Comparison of ENCODE assay signal across 19 cellular contexts in genomic region chr1:5189384-5189783, GRCh38.
A peak's percentile ranks its signal among the peaks of the same experiment; 100 is the strongest.
DNase-seq lines count a peak whose midpoint lies in the region; ATAC-seq, FAIRE-seq and TF ChIP-seq lines count a peak whose summit lies in the region.
"Had no signal": no experiment of that assay in that cellular context is flagged by ENCODE, and none has a peak within 500 bp of the region (broad histone marks: within the 10 kb centered on the region; RNA-seq: fewer than 3 reads in every experiment).

No MANE protein-coding gene starts in this region.

- no peak for TF ChIP-seq RAD21 in HepG2 (CRISPR knock-in tag; IDR thresholded peaks at IDR 0.05)

- no peak for FAIRE-seq in HepG2 (lab: Jason Lieb, UNC)
- FAIRE-seq: G401.6, GM12892, H54 had no signal

- CTCF ChIA-PET in HepG2 (lab: Yijun Ruan, JAX; ENCODE audit: low intra/inter-chr PET ratio, low total read pairs) = no interaction called here

- H3K27me3 ChIP-seq in HepG2 (ENCODE audit: control insufficient read depth in 1 of 2, insufficient read depth in 2 of 2, low read length in 2 of 2) (no peaks in the 10 kb centered on the region; a peak in 1 of 5 replicates), right lobe of liver (no peaks in the 10 kb centered on the region), thyroid gland (no peaks in the 10 kb centered on the region)

- intact Hi-C loops in HepG2 (cut with micrococcal nuclease; ENCODE audit: unreplicated experiment) = no loop called here
- intact Hi-C loops in right lobe of liver (cut with DNase I) = no loop called here
- intact Hi-C loops in thyroid gland (cut with DNase I) = no loop called here

- H3K36me3 ChIP-seq in HepG2 (replicated peaks in 1 of 2; ENCODE audit: control insufficient read depth in 1 of 2, insufficient read depth in 2 of 2, low read length in 2 of 2) (no peaks in the 10 kb centered on the region), right lobe of liver (no peaks in the 10 kb centered on the region), thyroid gland (no peaks in the 10 kb centered on the region)
- H3K36me3 ChIP-seq: HAP-1 had no signal

- H4K20me1 ChIP-seq in HepG2 (ENCODE audit: insufficient read depth, low read length) = no peaks in the 10 kb centered on the region

- TF ChIP-seq EP300 in HepG2 (IDR thresholded peaks at IDR 0.05; ENCODE audit: low read depth in 2 of 2, low read length in 2 of 2) = no peak
- TF ChIP-seq EP300 in HepG2 (CRISPR knock-in tag; IDR thresholded peaks at IDR 0.05; ENCODE audit: borderline replicate concordance) = no peak

- in situ Hi-C loops in HepG2 (cut with HindIII; ENCODE audit: extremely low pct_ligation_motif_present, low pct_unique_long_range_greater_than_20kb) = no loop called here

- POLR2A ChIA-PET in HepG2 (lab: Yijun Ruan, JAX) = no interaction called here

- BruUV-seq in HepG2 (replicated peaks; lab: Mats Ljungman, UMichigan) = no TSS peak

- ATAC-seq in HepG2 = no peak
- no peak for ATAC-seq in right lobe of liver
- ATAC-seq in HG02798 (IDR thresholded peaks at IDR 0.05; ENCODE audit: poor library complexity, unreplicated experiment) = no peak

- TF ChIP-seq POLR2A in HepG2 (IDR thresholded peaks at IDR 0.05; ENCODE audit: insufficient read depth in 1 of 2, low read depth in 2 of 2, low read length in 2 of 2) (no peak), right lobe of liver (IDR thresholded peaks at IDR 0.05) (no peak), thyroid gland (IDR thresholded peaks at IDR 0.05) (no peak)

- no peak for TF ChIP-seq CTCF in HepG2 (CRISPR knock-in tag; IDR thresholded peaks at IDR 0.05)
- no peak for TF ChIP-seq CTCF in right lobe of liver (IDR thresholded peaks at IDR 0.05)
- no peak for TF ChIP-seq CTCF in thyroid gland (IDR thresholded peaks at IDR 0.05)

- H3K9ac ChIP-seq in HepG2 (ENCODE audit: insufficient read depth, low read depth, low read length) = no peak overlapping the region

- H2AFZ ChIP-seq in HepG2 (ENCODE audit: low read length) = no peak overlapping the region

- WGBS in HepG2 (ENCODE audit: low lambda C conversion rate) = 0% methylated on average over 4 of the region's 4 CpGs
- 54% methylated on average over 4 of the region's 4 CpGs for WGBS in right lobe of liver (ENCODE audit: insufficient coverage, low coverage, low lambda C conversion rate, missing lambda C conversion rate)
- 67 to 68% methylated on average over 4 of the region's 4 CpGs for WGBS in thyroid gland, 2 donors

- H3K27ac ChIP-seq in HepG2 (ENCODE audit: extremely low read length, insufficient read depth, low read length) (no peak overlapping the region), right lobe of liver (no peak overlapping the region), thyroid gland (no peak overlapping the region)

- no peak overlapping the region for H3K4me2 ChIP-seq in HepG2 (ENCODE audit: low read depth, low read length)

- H3K79me2 ChIP-seq in HepG2 (ENCODE audit: insufficient read depth, low read length) = no peaks in the 10 kb centered on the region

- H3K4me1 ChIP-seq in HepG2 (ENCODE audit: insufficient read depth, low read length) (no peaks in the 10 kb centered on the region), right lobe of liver (no peaks in the 10 kb centered on the region), thyroid gland (no peaks in the 10 kb centered on the region)
- H3K4me1 ChIP-seq: HAP-1 had no signal

- H3K9me3 ChIP-seq in HepG2 (ENCODE audit: low read length) (peaks cover 88% of the 10 kb centered on the region), right lobe of liver (no peaks in the 10 kb centered on the region), thyroid gland (no peaks in the 10 kb centered on the region)
- H3K9me3 ChIP-seq: HAP-1 had no signal

- H3K4me3 ChIP-seq in HepG2 (replicated peaks in 1 of 3; ENCODE audit: insufficient read depth in 1 of 3, low read depth in 2 of 3, low read length in 3 of 3) (no peak overlapping the region), right lobe of liver (no peak overlapping the region), thyroid gland (replicated peaks in 1 of 3) (no peak overlapping the region)
- H3K4me3 ChIP-seq: HAP-1 had no signal

- peak; percentile 5 for DNase-seq in NCI-H2196 (lab: John Stamatoyannopoulos, UW; ENCODE audit: unreplicated experiment)
- DNase-seq in NCI-H2196 treated with DMSO at 0.1 percent for 48 hours (lab: John Stamatoyannopoulos, UW; ENCODE audit: unreplicated experiment) = no peak
- DNase-seq in HepG2 (ENCODE audit: low spot score) = no peak
- DNase-seq in right lobe of liver = no peak
- DNase-seq in RPMI8226 = peak; percentile 16
- DNase-seq in thyroid gland = peak; percentile 1 to 4
- DNase-seq in 8988T = no peak
- DNase-seq: C1 segment of cervical spinal cord; Calu3; CD4-positive, alpha-beta memory T cell; COR-L47; DND-41; GOT3; HFFc6 had no signal

TF ChIP-seq in HepG2, 621 proteins besides CTCF, POLR2A, EP300 and RAD21:
- TF ChIP-seq MIER2 (CRISPR knock-in tag; IDR thresholded peaks at IDR 0.05) (no peak), LCORL (IDR thresholded peaks at IDR 0.05) (peak; percentile 80), LCORL (CRISPR knock-in tag; IDR thresholded peaks at IDR 0.05) (no peak), ARNTL (CRISPR knock-in tag; IDR thresholded peaks at IDR 0.05) (no peak)

Comparison
In these comparisons a context has a peak if more than half of its experiments do, and no peak if none do; other contexts are left out.
1. DNase-seq: peak in NCI-H2196 (single experiment), RPMI8226 (single experiment) and thyroid gland (2 of 2); none in NCI-H2196 treated with DMSO at 0.1 percent for 48 hours (single experiment), HepG2 (single experiment), right lobe of liver (0 of 3) and 8988T (single experiment).